ENCODE assay signal across 8 cellular contexts in genomic region chr5:59768204-59769040, GRCh38.
DNase-seq lines count a peak whose midpoint lies in the region; ATAC-seq and TF ChIP-seq lines count a peak whose summit lies in the region.

No MANE protein-coding gene starts in this region.

- H3K9me3 ChIP-seq in Peyer's patch (no peaks in the 10 kb centered on the region), smooth muscle cell (replicated peaks; ENCODE audit: low read depth) (no peaks in the 10 kb centered on the region)

- H3K36me3 ChIP-seq in GM06990 (ENCODE audit: control insufficient read depth, insufficient read depth, low read length) (no peaks in the 10 kb centered on the region), Peyer's patch (no peaks in the 10 kb centered on the region), smooth muscle cell (ENCODE audit: low read depth) (no peaks in the 10 kb centered on the region)

- ATAC-seq in HG03175 (IDR thresholded peaks at IDR 0.05; ENCODE audit: unreplicated experiment) = peak; percentile 50

- peaks cover 6% of the 10 kb centered on the region for H3F3A ChIP-seq in smooth muscle cell (ENCODE audit: low read depth)

- no peaks in the 10 kb centered on the region for H4K20me1 ChIP-seq in smooth muscle cell (ENCODE audit: low read depth)

- peaks cover 31% of the 10 kb centered on the region for H3K79me2 ChIP-seq in smooth muscle cell (ENCODE audit: low read depth)

- peak overlapping the region; percentile 89 for H3K4me2 ChIP-seq in smooth muscle cell

- H3K27ac ChIP-seq in Peyer's patch (peak overlapping the region; percentile 57 to 76 (median 67)), smooth muscle cell (ENCODE audit: low read depth) (peak overlapping the region; percentile 52)

- peak overlapping the region; percentile 77 for H2AFZ ChIP-seq in smooth muscle cell (ENCODE audit: low read depth)

- DNase-seq in GM06990 (ENCODE audit: extremely low read depth, insufficient read length) (peak; percentile 9), Peyer's patch (peak; percentile 50 to 80 (median 69)), cardiac fibroblast (ENCODE audit: low read depth in 2 of 2) (peak; percentile 75 to 80), kidney glomerular epithelial cell (lab: John Stamatoyannopoulos, UW) (peak; percentile 37), smooth muscle cell (lab: John Stamatoyannopoulos, UW; ENCODE audit: unreplicated experiment) (peak; percentile 11), superior temporal gyrus (ENCODE audit: extremely low spot score) (no peak)
- no peak for DNase-seq in activated CD8-positive, alpha-beta memory T cell treated with anti-CD3 and anti-CD28 coated beads, Interleukin-2, amount 50 U/mL, for 4 hours

- H3K4me3 ChIP-seq in GM06990 (replicated peaks; ENCODE audit: low read depth, low read length) (peak overlapping the region; percentile 47), Peyer's patch (peak overlapping the region; percentile 37 to 72 (median 54)), cardiac fibroblast (replicated peaks in 1 of 2; ENCODE audit: low read depth in 2 of 2, low read length in 2 of 2) (peak overlapping the region; percentile 58 to 67), smooth muscle cell (peak overlapping the region; percentile 62)

- TF ChIP-seq CTCF in GM06990 (IDR thresholded peaks at IDR 0.05; ENCODE audit: insufficient read depth, low read length, poor library complexity, severe bottlenecking) = no peak
- TF ChIP-seq CTCF in Peyer's patch (IDR thresholded peaks at IDR 0.05) = no peak
- no peak for TF ChIP-seq CTCF in cardiac fibroblast (IDR thresholded peaks at IDR 0.05; ENCODE audit: low read depth, low read length)
- no peak for TF ChIP-seq CTCF in smooth muscle cell (IDR thresholded peaks at IDR 0.05; ENCODE audit: borderline replicate concordance, insufficient read depth, poor library complexity, severe bottlenecking)

- H3K27me3 ChIP-seq in GM06990 (replicated peaks; ENCODE audit: control insufficient read depth, insufficient read depth, low read length) (no peaks in the 10 kb centered on the region), Peyer's patch (no peaks in the 10 kb centered on the region), smooth muscle cell (ENCODE audit: low read depth) (no peaks in the 10 kb centered on the region)

- 13% methylated on average over 38 of the region's 38 CpGs for WGBS in smooth muscle cell (ENCODE audit: low lambda C conversion rate)

- no peak for TF ChIP-seq POLR2A in Peyer's patch (IDR thresholded peaks at IDR 0.05)

- H3K4me1 ChIP-seq in Peyer's patch = no peaks in the 10 kb centered on the region
- peaks cover 6% of the 10 kb centered on the region for H3K4me1 ChIP-seq in smooth muscle cell (ENCODE audit: low read depth)

- H3K9ac ChIP-seq in smooth muscle cell (ENCODE audit: low read depth) = peak overlapping the region; percentile 82

Comparison
In these comparisons a context has a peak if more than half of its experiments do, and no peak if none do; other contexts are left out.
1. DNase-seq: peak in GM06990 (single experiment), Peyer's patch (3 of 3), cardiac fibroblast (2 of 2), kidney glomerular epithelial cell (single experiment) and smooth muscle cell (single experiment); none in superior temporal gyrus (single experiment) and activated CD8-positive, alpha-beta memory T cell treated with anti-CD3 and anti-CD28 coated beads, Interleukin-2, amount 50 U/mL, for 4 hours (single experiment).
2. Peak in every context shown above with its lines, with median percentiles within 50 percentile points of each other: H3K4me3 ChIP-seq.